Comparison of ENCODE assay signal across 10 cellular contexts in genomic region chr1:25371757-25372156, GRCh38. TPM values are rescaled to one million over a fixed set of nuclear protein-coding genes. Genes with fewer than 3 reads are reported as not detected.
A peak's percentile ranks its signal among the peaks of the same experiment; 100 is the strongest.
DNase-seq lines count a peak whose midpoint lies in the region; ATAC-seq and TF ChIP-seq lines count a peak whose summit lies in the region.
"Not testable (repeated sequence)": the region's sequence is repeated elsewhere in the genome, so short reads cannot be mapped to it uniquely, and the experiment has no call there.
"Had no signal": no experiment of that assay in that cellular context is flagged by ENCODE, and none has a peak within 500 bp of the region (broad histone marks: within the 10 kb centered on the region; RNA-seq: fewer than 3 reads in every experiment).

No MANE protein-coding gene starts in this region.

- intact Hi-C loops in IMR-90 (cut with micrococcal nuclease); MCF 10A (cut with micrococcal nuclease); sciatic nerve (cut with DNase I): not testable (repeated sequence)

- no CpG with 5 or more reads among the region's 7 CpGs for WGBS in IMR-90 (ENCODE audit: extremely low coverage in 2 of 2, insufficient read length in 1 of 2), 2 experiments

- H3K27me3 ChIP-seq in ACC112 (ENCODE audit: insufficient read depth, low read length); IMR-90 (ENCODE audit: control insufficient read depth, insufficient read depth, low read length): not testable (repeated sequence)

- H3K56ac ChIP-seq in IMR-90 (ENCODE audit: extremely low read depth, insufficient read depth, low read length) = peak overlapping the region; percentile 66

- dilution Hi-C loops in IMR-90 (cut with HindIII; ENCODE audit: low sequenced_read_pairs, unreplicated experiment) = not testable (repeated sequence)

- not testable (repeated sequence) for H3K9me1 ChIP-seq in IMR-90 (ENCODE audit: insufficient read depth, low read length)

- not testable (repeated sequence) for H2AK9ac ChIP-seq in IMR-90 (replicated peaks; ENCODE audit: low read depth, low read length, poor library complexity)

- not testable (repeated sequence) for H3K79me2 ChIP-seq in ACC112 (ENCODE audit: control insufficient read depth, insufficient read depth, low read length, unreplicated experiment)

- not testable (repeated sequence) for TF ChIP-seq CTCF in IMR-90 (conservative IDR thresholded peaks at IDR 0.05; ENCODE audit: low read depth, low read length); MCF 10A (IDR thresholded peaks at IDR 0.05; ENCODE audit: unreplicated experiment)

- H4K8ac ChIP-seq in IMR-90 (ENCODE audit: low read depth in 2 of 2, low read length in 2 of 2) = peak overlapping the region; percentile 32 to 64

- H3K27ac ChIP-seq in ACC112 (ENCODE audit: low read depth, low read length) = peak overlapping the region; percentile 90
- peak overlapping the region; percentile 85 for H3K27ac ChIP-seq in IMR-90 (ENCODE audit: insufficient read depth, low read length)
- H3K27ac ChIP-seq in SK-N-MC = peak overlapping the region; percentile 80

- peak overlapping the region; percentile 44 for H3K18ac ChIP-seq in IMR-90 (ENCODE audit: low read depth, low read length)

- peak overlapping the region; percentile 36; the same call in 1 of the 2 replicates for H3K9ac ChIP-seq in IMR-90 (ENCODE audit: low read depth, low read length)
- not testable (repeated sequence) for H3K9ac ChIP-seq in SK-N-MC (ENCODE audit: insufficient read length)

- not testable (repeated sequence) for H2AFZ ChIP-seq in ACC112 (ENCODE audit: low read length, unreplicated experiment); IMR-90 (replicated peaks; ENCODE audit: low read length, poor library complexity)

- H2BK5ac ChIP-seq in IMR-90 (ENCODE audit: low read depth, low read length, poor library complexity, severe bottlenecking) = peak overlapping the region; percentile 75

- H2BK15ac ChIP-seq in IMR-90 (ENCODE audit: low read depth, low read length) = peak overlapping the region; percentile 85; the same call in 1 of the 3 replicates

- H2AK5ac ChIP-seq in IMR-90 (ENCODE audit: low read depth, low read length) = peak overlapping the region; percentile 98

- ATAC-seq in IMR-90 (ENCODE audit: low read depth) = peak; percentile 93
- ATAC-seq in sciatic nerve = peak; percentile 36

- H3K4me1 ChIP-seq in ACC112 (ENCODE audit: control insufficient read depth, insufficient read depth, low read length, unreplicated experiment); IMR-90 (ENCODE audit: control insufficient read depth, insufficient read depth, low read length): not testable (repeated sequence)

- not testable (repeated sequence) for TF ChIP-seq POLR2A in IMR-90 (IDR thresholded peaks at IDR 0.05; ENCODE audit: low read depth, low read length)

- not testable (repeated sequence) for BruUV-seq in IMR-90 (replicated peaks; lab: Mats Ljungman, UMichigan); MCF 10A (replicated peaks; lab: Mats Ljungman, UMichigan)

- peak overlapping the region; percentile 88 for H4K91ac ChIP-seq in IMR-90 (ENCODE audit: insufficient read depth, low read depth, low read length)

- H3K27me3 Mint-ChIP-seq in MCF 10A (ENCODE audit: insufficient read depth, unreplicated experiment) = not testable (repeated sequence)

- not testable (repeated sequence) for H4K20me1 ChIP-seq in IMR-90 (ENCODE audit: insufficient read depth, low read length)

- H3K36me3 Mint-ChIP-seq in MCF 10A (ENCODE audit: insufficient read depth, unreplicated experiment) = not testable (repeated sequence)

- H3K4ac ChIP-seq in IMR-90 (ENCODE audit: low read depth, low read length) = peak overlapping the region; percentile 94

- H4K5ac ChIP-seq in IMR-90 (ENCODE audit: low read depth, low read length) = peak overlapping the region; percentile 64; the same call in 1 of the 2 replicates

- H2BK120ac ChIP-seq in IMR-90 (ENCODE audit: low read depth, low read length) = peak overlapping the region; percentile 97

- H3K27ac Mint-ChIP-seq in MCF 10A (ENCODE audit: low read depth, unreplicated experiment) = not testable (repeated sequence)

- POLR2A ChIA-PET in IMR-90 (lab: Charles Lee; ENCODE audit: unreplicated experiment); MCF 10A (lab: Yijun Ruan, JAX): not testable (repeated sequence)

- H3K79me1 ChIP-seq in IMR-90 (ENCODE audit: low read depth in 1 of 2, low read length in 2 of 2) = not testable (repeated sequence)

- peak overlapping the region; percentile 93 for H2BK20ac ChIP-seq in IMR-90 (ENCODE audit: low read depth, low read length)

- peak overlapping the region; percentile 2; the same call in 1 of the 2 replicates for H3K4me3 ChIP-seq in ACC112 (ENCODE audit: low read depth, low read length)
- not testable (repeated sequence) for H3K4me3 ChIP-seq in IMR-90 (ENCODE audit: insufficient read depth, low read depth, low read length)
- peak overlapping the region; percentile 48 for H3K4me3 ChIP-seq in SK-N-MC

- DNase-seq in ELR (ENCODE audit: low read depth) (peak; percentile 90), IMR-90 (peak; percentile 87), SK-N-MC (ENCODE audit: low read depth, low spot score) (peak; percentile 85), MCF 10A (ENCODE audit: unreplicated experiment) (peak; percentile 25), fibroblast of peridontal ligament (ENCODE audit: extremely low read depth) (peak; percentile 88), iris pigment epithelial cell (ENCODE audit: low read depth) (peak; percentile 84)
- not testable (repeated sequence) for DNase-seq in sciatic nerve (ENCODE audit: low spot score)

- not testable (repeated sequence) for H3K4me3 Mint-ChIP-seq in MCF 10A (ENCODE audit: unreplicated experiment)

- not testable (repeated sequence) for H3K36me3 ChIP-seq in ACC112 (ENCODE audit: insufficient read depth, low read length); IMR-90 (ENCODE audit: control insufficient read depth, insufficient read depth, low read length); SK-N-MC (ENCODE audit: insufficient read depth, low read length)

- not testable (repeated sequence) for H3K9me3 ChIP-seq in IMR-90 (ENCODE audit: control insufficient read depth, insufficient read depth, low read length); SK-N-MC (ENCODE audit: low read depth, low read length)

- not testable (repeated sequence) for TF ChIP-seq RAD21 in IMR-90 (IDR thresholded peaks at IDR 0.05; ENCODE audit: low read length)

- CTCF ChIA-PET in IMR-90 (lab: Yijun Ruan, JAX); MCF 10A (lab: Yijun Ruan, JAX): not testable (repeated sequence)

- not testable (repeated sequence) for H3K9me3 Mint-ChIP-seq in MCF 10A (ENCODE audit: unreplicated experiment)

- H3K4me1 Mint-ChIP-seq in MCF 10A (ENCODE audit: insufficient read depth, unreplicated experiment) = not testable (repeated sequence)

- in situ Hi-C loops in IMR-90 (cut with MboI; ENCODE audit: low sequenced_read_pairs) = not testable (repeated sequence)

- H3K4me2 ChIP-seq in IMR-90 (ENCODE audit: low read depth, low read length) = peak overlapping the region; percentile 54; the same call in 1 of the 2 replicates

- H3K14ac ChIP-seq in IMR-90 (replicated peaks; ENCODE audit: low read depth, low read length) = peak overlapping the region; percentile 90

- peak overlapping the region; percentile 57; the same call in 1 of the 2 replicates for H3K23ac ChIP-seq in IMR-90 (ENCODE audit: low read depth, low read length)

TF ChIP-seq in IMR-90, 13 proteins besides CTCF, POLR2A, EP300 and RAD21:
- 0 out of 2 replicates have a peak, but pooled peaks have one; percentile 11 for TF ChIP-seq FOS (IDR thresholded peaks at IDR 0.05; ENCODE audit: low read depth, low read length)
TF ChIP-seq in IMR-90: peak in this region for 1; not testable (repeated sequence) for 12.

RNA-seq across cellular contexts. Expression of gene TMEM50A, which starts 33.6 kb away (rescaled TPM):
- 48.4 and 101 TPM in 2 replicates for total RNA-seq in IMR-90 (2012; rRNA removed)
- 54.6 and 63.9 TPM in 2 replicates for polyA plus RNA-seq in IMR-90 (2012; rRNA removed)
- polyA plus RNA-seq in IMR-90 (2012; cell fraction: cytosol; rRNA removed) = 23.0 and 27.0 TPM in 2 replicates
- 4.7 and 22.7 TPM in 2 replicates for polyA plus RNA-seq in IMR-90 (2012; cell fraction: nucleus; rRNA removed; ENCODE audit: low replicate concordance)
- 88.3 and 107 TPM in 2 replicates for total RNA-seq in MCF 10A (2022)
- total RNA-seq in sciatic nerve = 102 TPM

RNA-seq across cellular contexts. Expression of gene RHCE, which starts 48.9 kb away (rescaled TPM):
- total RNA-seq in IMR-90 (2012; rRNA removed) = 0.54 and 0.56 TPM in 2 replicates
- 0.39 and 0.62 TPM in 2 replicates for polyA plus RNA-seq in IMR-90 (2012; rRNA removed)
- polyA plus RNA-seq in IMR-90 (2012; cell fraction: cytosol; rRNA removed) = 0.70 and 1.3 TPM in 2 replicates
- 0.49 and 0.58 TPM in 2 replicates for polyA plus RNA-seq in IMR-90 (2012; cell fraction: nucleus; rRNA removed; ENCODE audit: low replicate concordance)
- total RNA-seq in MCF 10A (2022) = 0.42 and 0.61 TPM in 2 replicates
- 1.1 TPM for total RNA-seq in sciatic nerve
- total RNA-seq: HT-29, thoracic aorta had no signal

RNA-seq across cellular contexts. Expression of gene MACO1, which starts 58.9 kb away (rescaled TPM):
- total RNA-seq in IMR-90 (2012; rRNA removed) = 12.7 and 18.1 TPM in 2 replicates
- 6.8 TPM in 2 replicates for polyA plus RNA-seq in IMR-90 (2012; rRNA removed)
- polyA plus RNA-seq in IMR-90 (2012; cell fraction: cytosol; rRNA removed) = 1.8 and 2.3 TPM in 2 replicates
- polyA plus RNA-seq in IMR-90 (2012; cell fraction: nucleus; rRNA removed; ENCODE audit: low replicate concordance) = 2.2 and 11.3 TPM in 2 replicates
- 17.4 and 19.3 TPM in 2 replicates for total RNA-seq in MCF 10A (2022)
- total RNA-seq in sciatic nerve = 20.4 TPM
